Comparison of ENCODE assay signal across 1 cellular context in genomic region chr4:67714955-67715354, GRCh38.
A peak's percentile ranks its signal among the peaks of the same experiment; 100 is the strongest.
TF ChIP-seq lines count a peak whose summit lies in the region.

No MANE protein-coding gene starts in this region.

TF ChIP-seq in K562, 482 proteins besides CTCF, POLR2A, EP300 and RAD21:
- TF ChIP-seq NKRF (IDR thresholded peaks at IDR 0.05; ENCODE audit: borderline replicate concordance): no peak
- no peak for TF ChIP-seq ZNF324 (CRISPR knock-in tag; IDR thresholded peaks at IDR 0.05)
- TF ChIP-seq, protein P1, sequence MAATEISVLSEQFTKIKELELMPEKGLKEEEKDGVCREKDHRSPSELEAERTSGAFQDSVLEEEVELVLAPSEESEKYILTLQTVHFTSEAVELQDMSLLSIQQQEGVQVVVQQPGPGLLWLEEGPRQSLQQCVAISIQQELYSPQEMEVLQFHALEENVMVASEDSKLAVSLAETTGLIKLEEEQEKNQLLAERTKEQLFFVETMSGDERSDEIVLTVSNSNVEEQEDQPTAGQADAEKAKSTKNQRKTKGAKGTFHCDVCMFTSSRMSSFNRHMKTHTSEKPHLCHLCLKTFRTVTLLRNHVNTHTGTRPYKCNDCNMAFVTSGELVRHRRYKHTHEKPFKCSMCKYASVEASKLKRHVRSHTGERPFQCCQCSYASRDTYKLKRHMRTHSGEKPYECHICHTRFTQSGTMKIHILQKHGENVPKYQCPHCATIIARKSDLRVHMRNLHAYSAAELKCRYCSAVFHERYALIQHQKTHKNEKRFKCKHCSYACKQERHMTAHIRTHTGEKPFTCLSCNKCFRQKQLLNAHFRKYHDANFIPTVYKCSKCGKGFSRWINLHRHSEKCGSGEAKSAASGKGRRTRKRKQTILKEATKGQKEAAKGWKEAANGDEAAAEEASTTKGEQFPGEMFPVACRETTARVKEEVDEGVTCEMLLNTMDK (IDR thresholded peaks at IDR 0.05; ENCODE audit: borderline replicate concordance, insufficient read depth, low read depth, low read length, poor library complexity, severe bottlenecking): peak; percentile 22
- peak in 1 of 3 experiments; percentile 41 for TF ChIP-seq YY1 (IDR thresholded peaks at IDR 0.05; ENCODE audit: borderline replicate concordance in 1 of 3, control insufficient read depth in 1 of 3, extremely low read depth in 1 of 3, insufficient read depth in 3 of 3, insufficient read length in 1 of 3, insufficient replicate concordance in 2 of 3, low read depth in 1 of 3, low read length in 2 of 3)
- TF ChIP-seq KDM4B (IDR thresholded peaks at IDR 0.05; ENCODE audit: borderline replicate concordance in 2 of 2, low read depth in 1 of 2): no peak
TF ChIP-seq in K562: peak in this region for 2.
